Comparison of ENCODE assay signal across 8 cellular contexts in the genomic region with DNA sequence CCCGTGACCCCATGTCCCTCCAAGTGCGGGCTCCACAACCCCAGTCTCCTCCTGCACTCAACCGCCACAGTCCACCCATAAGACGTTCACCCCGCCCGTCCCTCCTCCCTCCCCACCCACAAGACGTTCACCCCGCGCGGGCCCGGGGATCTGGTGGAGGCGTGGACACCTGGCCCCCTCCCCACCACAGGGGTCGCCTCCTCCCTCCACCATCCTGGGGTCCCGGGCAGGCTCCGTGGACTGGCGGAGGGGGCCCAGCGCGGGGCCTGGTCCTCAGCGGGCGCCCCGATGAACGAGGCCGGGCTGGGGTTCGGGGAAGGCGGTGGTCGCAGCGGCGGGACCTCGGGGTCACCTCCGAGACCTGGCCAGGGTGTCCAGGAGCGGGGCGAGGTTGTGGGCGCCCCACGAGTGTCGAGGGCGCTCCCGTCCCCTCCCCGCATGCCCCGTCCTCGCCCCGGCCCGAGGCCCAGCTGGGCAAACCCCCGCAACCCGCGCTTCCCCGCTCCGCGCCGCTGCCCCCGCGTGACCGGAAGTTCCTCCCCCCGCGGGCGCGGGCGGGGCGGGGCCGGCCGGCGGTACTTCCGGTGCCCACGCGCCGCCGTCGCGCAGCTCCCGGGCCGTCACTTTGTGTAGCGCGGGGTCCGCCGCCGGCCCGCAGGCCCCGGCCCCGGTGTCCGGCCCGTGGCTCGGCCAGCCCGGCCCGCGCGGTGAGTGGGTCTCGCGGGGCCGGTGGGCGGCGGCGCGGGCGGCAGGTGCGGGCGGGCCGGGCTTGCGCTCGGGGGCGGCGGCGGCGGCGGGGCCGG. TPM values are rescaled to one million over a fixed set of nuclear protein-coding genes. Genes with fewer than 3 reads are reported as not detected.
DNase-seq lines count a peak whose midpoint lies in the region; ATAC-seq and TF ChIP-seq lines count a peak whose summit lies in the region.

Gene ZNF316 (plus strand): TSS at position 578 of the 803 bp plus-strand sequence. CDS start 5,092 bp downstream, outside the sequence.

- H3K9me3 Mint-ChIP-seq in naive B cell, result no peaks in the 10 kb centered on the region

- no peak for TF ChIP-seq CTCF in esophagus squamous epithelium (IDR thresholded peaks at IDR 0.05)

- H3K9me3 ChIP-seq in esophagus squamous epithelium, result no peaks in the 10 kb centered on the region

- intact Hi-C loops in esophagus squamous epithelium (cut with DNase I), result no loop called here

- peak in 2 of 4 donors; percentile 54 for TF ChIP-seq POLR2A in esophagus squamous epithelium (IDR thresholded peaks at IDR 0.05)

- peak within 1 kb of the TSS; percentile 84 to 96 (median 90) for H3K27ac ChIP-seq in esophagus squamous epithelium

- H3K27me3 Mint-ChIP-seq in naive B cell, result no peaks in the 10 kb centered on the region

- WGBS in esophagus squamous epithelium, 2 donors, result 40% methylated on average over 1 of the region's 104 CpGs; no CpG with 5 or more reads in 1 of the 2 donors

- peak within 1 kb of the TSS; percentile 82 to 93 (median 88) for H3K4me3 Mint-ChIP-seq in naive B cell

- peak within 1 kb of the TSS; percentile 65 to 98 (median 87) for H3K4me3 ChIP-seq in esophagus squamous epithelium

- H3K36me3 ChIP-seq in esophagus squamous epithelium, result peaks cover 3 to 32% (median 12%) of the 10 kb centered on the region in 3 donors

- peak; percentile 82 for ATAC-seq in HG02798 (IDR thresholded peaks at IDR 0.05; ENCODE audit: poor library complexity, unreplicated experiment)
- peak; percentile 72 to 75 for ATAC-seq in naive B cell (ENCODE audit: low read depth in 2 of 2)

- DNase-seq in NCI-H2227 (lab: John Stamatoyannopoulos, UW; ENCODE audit: unreplicated experiment), result peak; percentile 68
- no peak for DNase-seq in NCI-H2227 treated with DMSO at 0.1 percent for 48 hours (lab: John Stamatoyannopoulos, UW)
- peak; percentile 12 for DNase-seq in NOMO-1 treated with DMSO at 0.1 percent for 48 hours (lab: John Stamatoyannopoulos, UW; ENCODE audit: unreplicated experiment)
- peak; percentile 66 for DNase-seq in activated T-cell treated with anti-CD3 and anti-CD28 coated beads, Interleukin-2, amount 50 U/mL, for 1 hour
- no peak for DNase-seq in esophagus squamous epithelium (lab: John Stamatoyannopoulos, UW)
- peak; percentile 79 for DNase-seq in naive B cell
- peak; percentile 39 for DNase-seq in stimulated activated naive CD4-positive, alpha-beta T cell treated with Interleukin-2 at 50 U/mL for 16 hours (lab: John Stamatoyannopoulos, UW)

- peaks cover 17 to 52% (median 34%) of the 10 kb centered on the region in 3 donors for H3K4me1 ChIP-seq in esophagus squamous epithelium

- peaks cover 0 to 18% of the 10 kb centered on the region in 2 donors for H3K36me3 Mint-ChIP-seq in naive B cell

- peaks cover 32 to 57% (median 32%) of the 10 kb centered on the region in 3 donors for H3K4me1 Mint-ChIP-seq in naive B cell

- no peaks in the 10 kb centered on the region for H3K27me3 ChIP-seq in esophagus squamous epithelium

- peak within 1 kb of the TSS; percentile 89 to 95 (median 91) for H3K27ac Mint-ChIP-seq in naive B cell

RNA-seq across cellular contexts. Expression of gene ZNF316, which starts in this region (rescaled TPM):
- 10 to 100 TPM; 11.9 to 27.8 (median 20.4) TPM for total RNA-seq in esophagus squamous epithelium
- 1 to 10 TPM in 5 of 6 donors, under 1 TPM in 1; 0.97 to 5.7 (median 1.8) TPM for polyA plus RNA-seq in naive B cell (ENCODE audit: low read depth in 6 of 6)

Comparison
In these comparisons a context has a peak if more than half of its experiments do, and no peak if none do; other contexts are left out.
1. DNase-seq: peak in NCI-H2227 (single experiment), NOMO-1 treated with DMSO at 0.1 percent for 48 hours (single experiment), activated T-cell treated with anti-CD3 and anti-CD28 coated beads, Interleukin-2, amount 50 U/mL, for 1 hour (single experiment), naive B cell (single experiment) and stimulated activated naive CD4-positive, alpha-beta T cell treated with Interleukin-2 at 50 U/mL for 16 hours (single experiment); none in NCI-H2227 treated with DMSO at 0.1 percent for 48 hours (single experiment) and esophagus squamous epithelium (single experiment).